In the genomic region with DNA sequence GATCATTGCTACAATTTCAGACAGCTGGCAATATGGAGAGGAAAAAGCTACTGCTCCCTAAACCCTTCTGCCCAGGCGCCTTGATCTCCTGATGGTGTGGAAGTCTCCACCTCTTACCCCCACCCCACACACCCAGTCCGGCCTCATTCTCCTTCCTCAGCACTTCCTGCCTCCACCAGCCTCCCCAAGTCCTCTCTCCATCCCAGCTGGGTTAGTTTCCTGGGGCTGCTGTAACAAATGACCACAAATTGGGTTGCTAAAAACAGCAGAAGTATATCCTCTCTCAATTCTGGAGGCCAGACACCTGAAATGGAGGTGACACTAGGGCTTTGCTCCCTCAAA, we compare ENCODE assay signal across 8 cellular contexts. TPM values are rescaled to one million over a fixed set of nuclear protein-coding genes. Genes with fewer than 3 reads are reported as not detected.
DNase-seq lines count a peak whose midpoint lies in the region; ATAC-seq and TF ChIP-seq lines count a peak whose summit lies in the region.

No MANE protein-coding gene starts in this region.

- peak; percentile 26 for DNase-seq in A172 (ENCODE audit: low spot score)
- DNase-seq in HCT116 (ENCODE audit: low read depth, low spot score) = no peak
- peak in 1 of 2 donors; percentile 15 for DNase-seq in activated T-cell treated with anti-CD3 and anti-CD28 coated beads, Interleukin-2, amount 50 U/mL, for 72 hours
- no peak for DNase-seq in kidney epithelial cell (ENCODE audit: low read depth)
- no peak for DNase-seq in transverse colon
- DNase-seq in NCI-H187 (lab: John Stamatoyannopoulos, UW) = no peak

- H3K27ac ChIP-seq in HCT116 (ENCODE audit: low read depth, low read length) = peak overlapping the region; percentile 64; the same call in 1 of the 2 replicates
- peak overlapping the region in 2 of 4 donors; percentile 78 to 83 for H3K27ac ChIP-seq in transverse colon

- H3K36me3 ChIP-seq in HCT116 (ENCODE audit: control insufficient read depth in 1 of 2, insufficient read depth in 2 of 2, low read length in 2 of 2) = no peaks in the 10 kb centered on the region
- H3K36me3 ChIP-seq in kidney epithelial cell (ENCODE audit: control insufficient read depth, insufficient read depth, low read length) = no peaks in the 10 kb centered on the region
- H3K36me3 ChIP-seq in transverse colon = no peaks in the 10 kb centered on the region

- H3K9me3 ChIP-seq in HCT116 (ENCODE audit: control insufficient read depth in 1 of 2, insufficient read depth in 1 of 2, low read depth in 1 of 2, low read length in 2 of 2) (no peaks in the 10 kb centered on the region), transverse colon (no peaks in the 10 kb centered on the region)

- peaks cover 25% of the 10 kb centered on the region for H3K27me3 Mint-ChIP-seq in activated T-cell treated with anti-CD3 and anti-CD28 coated beads, Interleukin-2, amount 50 U/mL, for 72 hours (ENCODE audit: low read depth)

- no TSS peak for BruUV-seq in HCT116 (replicated peaks; lab: Mats Ljungman, UMichigan)

- no peaks in the 10 kb centered on the region for H3K9me2 ChIP-seq in HCT116 (ENCODE audit: insufficient read depth)

- TF ChIP-seq CTCF in HCT116 (IDR thresholded peaks at IDR 0.05 in 2 of 3, conservative IDR thresholded peaks at IDR 0.05 in 1 of 3; ENCODE audit: borderline replicate concordance in 1 of 3, insufficient read depth in 1 of 3, low read depth in 2 of 3, low read length in 2 of 3) (no peak), kidney epithelial cell (IDR thresholded peaks at IDR 0.05; ENCODE audit: insufficient read depth, low read length, poor library complexity, severe bottlenecking) (no peak), transverse colon (IDR thresholded peaks at IDR 0.05) (no peak)

- peak overlapping the region; percentile 76 to 89 for H3K4me3 Mint-ChIP-seq in activated T-cell treated with anti-CD3 and anti-CD28 coated beads, Interleukin-2, amount 50 U/mL, for 72 hours

- H3K4me3 ChIP-seq in HCT116 (replicated peaks in 1 of 2; ENCODE audit: low read depth in 1 of 2, low read length in 2 of 2) = peak overlapping the region; percentile 65 to 67
- H3K4me3 ChIP-seq in kidney epithelial cell (ENCODE audit: low read depth, low read length) = peak overlapping the region; percentile 63
- peak overlapping the region in 3 of 4 donors; percentile 46 to 76 (median 50) for H3K4me3 ChIP-seq in transverse colon

- H3K27me3 ChIP-seq in HCT116 (ENCODE audit: insufficient read depth, low read length) (no peaks in the 10 kb centered on the region), kidney epithelial cell (ENCODE audit: control insufficient read depth, insufficient read depth, low read length) (no peaks in the 10 kb centered on the region), transverse colon (no peaks in the 10 kb centered on the region)

- peaks cover 35% of the 10 kb centered on the region for H3K4me1 Mint-ChIP-seq in activated T-cell treated with anti-CD3 and anti-CD28 coated beads, Interleukin-2, amount 50 U/mL, for 72 hours (ENCODE audit: low read depth)

- no peak for TF ChIP-seq RAD21 in HCT116 (IDR thresholded peaks at IDR 0.05; ENCODE audit: low read depth)

- H3K9me3 Mint-ChIP-seq in activated T-cell treated with anti-CD3 and anti-CD28 coated beads, Interleukin-2, amount 50 U/mL, for 72 hours = no peaks in the 10 kb centered on the region

- POLR2A ChIA-PET in HCT116 (lab: Charles Lee) = no interaction called here

- peak overlapping the region; percentile 79 for H3K4me2 ChIP-seq in HCT116 (ENCODE audit: low read length)

- intact Hi-C loops in HCT116 (cut with micrococcal nuclease) (no loop called here), transverse colon (cut with DNase I; ENCODE audit: low total_unique reads) (no loop called here)

- no peak overlapping the region for H2AFZ ChIP-seq in HCT116 (ENCODE audit: low read depth, low read length, poor library complexity, severe bottlenecking)

- no peak for ATAC-seq in HCT116
- ATAC-seq in activated T-cell treated with anti-CD3 and anti-CD28 coated beads, Interleukin-2, amount 50 U/mL, for 72 hours (replicated peaks in 1 of 2) = no peak
- no peak for ATAC-seq in HG02763 (IDR thresholded peaks at IDR 0.05; ENCODE audit: unreplicated experiment)
- ATAC-seq in GM19395 (IDR thresholded peaks at IDR 0.05; ENCODE audit: unreplicated experiment) = no peak

- TF ChIP-seq EP300 in transverse colon (IDR thresholded peaks at IDR 0.05; ENCODE audit: low read depth) = no peak

- 31% methylated on average over 2 of the region's 2 CpGs; no CpG with 5 or more reads in 1 of the 2 donors for WGBS in transverse colon (ENCODE audit: low coverage in 1 of 2), 2 donors

- RAD21 ChIA-PET in HCT116 (lab: Charles Lee; ENCODE audit: low non-redundant PET in 1 of 2, low total read pairs in 2 of 2, uncharacterized antibody in 2 of 2, unreplicated experiment in 2 of 2) = no interaction called here

- H3K79me2 ChIP-seq in HCT116 (ENCODE audit: insufficient read depth, low read length) = peaks cover 24% of the 10 kb centered on the region

- H3K36me3 Mint-ChIP-seq in activated T-cell treated with anti-CD3 and anti-CD28 coated beads, Interleukin-2, amount 50 U/mL, for 72 hours (ENCODE audit: insufficient read depth in 2 of 2) = peaks cover 0 to 4% of the 10 kb centered on the region in 2 donors

- TF ChIP-seq POLR2A in HCT116 (IDR thresholded peaks at IDR 0.05; ENCODE audit: borderline replicate concordance, extremely low read depth, insufficient read depth, insufficient read length) (no peak), transverse colon (IDR thresholded peaks at IDR 0.05) (no peak)

- CTCF ChIA-PET in HCT116 (lab: Charles Lee) = interaction anchor here (1.0 kb wide), 1 partner anchor 68 kb away, joined by 3 read pairs; no protein-coding TSS in a partner anchor

- H4K20me1 ChIP-seq in HCT116 (ENCODE audit: insufficient read depth) = no peaks in the 10 kb centered on the region

- no peak overlapping the region for H3K27ac Mint-ChIP-seq in activated T-cell treated with anti-CD3 and anti-CD28 coated beads, Interleukin-2, amount 50 U/mL, for 72 hours

- H3K4me1 ChIP-seq in HCT116 (ENCODE audit: control insufficient read depth in 1 of 2, insufficient read depth in 2 of 2, low read length in 2 of 2) = peaks cover 4 to 16% of the 10 kb centered on the region in 2 experiments; a peak in 2 of 4 replicates
- peaks cover 0 to 22% (median 6%) of the 10 kb centered on the region in 4 donors for H3K4me1 ChIP-seq in transverse colon

- peak overlapping the region; percentile 69 for H3K9ac ChIP-seq in HCT116 (ENCODE audit: low read length)

- in situ Hi-C loops in transverse colon (cut with MboI; ENCODE audit: low pct_ligation_motif_present in 1 of 4, low pct_unique_long_range_greater_than_20kb in 1 of 4, low sequenced_read_pairs in 3 of 4) = no loop called here

TF ChIP-seq in HCT116, 20 proteins besides CTCF, POLR2A, EP300 and RAD21:
- no peak for TF ChIP-seq SIN3A (IDR thresholded peaks at IDR 0.05; ENCODE audit: low read depth)
- TF ChIP-seq SP1 (IDR thresholded peaks at IDR 0.05; ENCODE audit: low read depth) = no peak
- TF ChIP-seq SRF (IDR thresholded peaks at IDR 0.05; ENCODE audit: low read depth) = no peak
- no peak for TF ChIP-seq ZFX (IDR thresholded peaks at IDR 0.05)
- no peak for TF ChIP-seq CEBPB (IDR thresholded peaks at IDR 0.05; ENCODE audit: low read depth)
TF ChIP-seq in HCT116: peak in this region for 0.

RNA-seq across cellular contexts. Expression of a gene that starts 1.1 kb away (rescaled TPM):
- 74.2 and 87.9 TPM in 2 replicates for total RNA-seq in A172 (2014; rRNA removed; shearing (Covaris generic))
- total RNA-seq in HCT116 (2021; ENCODE audit: unreplicated experiment) (20.3 TPM), kidney epithelial cell (29.3 and 36.6 TPM in 2 replicates), transverse colon (10 to 100 TPM in 3 of 4 donors, 1 to 10 TPM in 1; 5.2 to 32.5 (median 26.8) TPM)
- 20.2 and 20.9 TPM in 2 replicates for polyA plus RNA-seq in HCT116 (2012)
- 10 to 100 TPM; 16.8 to 20.3 TPM for total RNA-seq in activated T-cell treated with anti-CD3 and anti-CD28 coated beads, Interleukin-2, amount 50 U/mL, for 72 hours

RNA-seq across cellular contexts. Expression of a gene that starts 47.0 kb away (rescaled TPM):
- total RNA-seq in A172 (2014; rRNA removed; shearing (Covaris generic)) = 9.0 and 9.3 TPM in 2 replicates
- 14.2 TPM for total RNA-seq in HCT116 (2021; ENCODE audit: unreplicated experiment)
- polyA plus RNA-seq in HCT116 (2012) = 10.5 and 10.6 TPM in 2 replicates
- total RNA-seq in activated T-cell treated with anti-CD3 and anti-CD28 coated beads, Interleukin-2, amount 50 U/mL, for 72 hours = not detected
- 3.2 and 4.1 TPM in 2 replicates for total RNA-seq in kidney epithelial cell
- not detected for total RNA-seq in transverse colon
